ENCODE assay signal across 1 cellular context in the genomic region with DNA sequence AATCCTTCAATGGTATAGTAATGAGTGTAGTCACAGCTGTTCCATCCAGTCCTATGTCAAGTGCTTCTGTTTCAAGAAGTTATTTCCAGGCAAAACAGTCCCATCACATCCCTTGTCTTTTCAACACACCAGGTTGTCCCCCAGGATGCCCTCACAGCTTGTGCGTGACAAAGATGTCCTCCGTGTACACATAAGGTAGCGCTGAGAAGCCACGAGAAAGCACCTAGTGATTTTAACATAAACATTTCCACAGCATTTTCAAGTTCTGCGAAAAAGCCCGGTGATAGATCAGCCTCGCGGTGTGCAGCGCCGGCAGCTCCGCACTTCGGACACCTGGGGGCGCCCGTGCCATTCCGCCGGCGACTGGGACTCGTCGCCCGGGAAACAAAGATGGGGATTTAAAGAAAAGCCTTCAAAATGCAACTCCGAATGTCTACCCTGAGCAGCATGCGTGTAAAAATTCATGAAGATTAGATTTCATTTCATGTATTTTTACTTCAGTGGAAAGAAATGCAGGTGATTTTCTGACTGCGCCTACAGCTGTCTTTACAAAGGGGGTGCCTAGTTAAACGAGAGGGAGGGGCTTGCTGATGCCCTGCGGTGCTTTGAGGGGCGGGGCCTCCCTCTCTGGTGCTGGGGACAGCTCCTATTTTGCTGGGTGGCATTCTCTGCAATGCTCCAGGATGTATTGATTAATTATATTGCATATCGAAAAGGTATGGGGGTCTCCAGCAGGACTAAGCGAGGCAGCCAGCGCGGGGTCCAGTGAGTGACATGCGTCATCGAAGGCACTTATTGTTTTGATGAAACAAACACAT.
TF ChIP-seq lines count a peak whose summit lies in the region.

No MANE protein-coding gene starts in this region.

TF ChIP-seq in SK-N-SH treated with all-trans-retinoic acid at 6 μM for 48 hours, 23 proteins besides CTCF, POLR2A, EP300 and RAD21 (continued from another document):
- TF ChIP-seq, protein P1, sequence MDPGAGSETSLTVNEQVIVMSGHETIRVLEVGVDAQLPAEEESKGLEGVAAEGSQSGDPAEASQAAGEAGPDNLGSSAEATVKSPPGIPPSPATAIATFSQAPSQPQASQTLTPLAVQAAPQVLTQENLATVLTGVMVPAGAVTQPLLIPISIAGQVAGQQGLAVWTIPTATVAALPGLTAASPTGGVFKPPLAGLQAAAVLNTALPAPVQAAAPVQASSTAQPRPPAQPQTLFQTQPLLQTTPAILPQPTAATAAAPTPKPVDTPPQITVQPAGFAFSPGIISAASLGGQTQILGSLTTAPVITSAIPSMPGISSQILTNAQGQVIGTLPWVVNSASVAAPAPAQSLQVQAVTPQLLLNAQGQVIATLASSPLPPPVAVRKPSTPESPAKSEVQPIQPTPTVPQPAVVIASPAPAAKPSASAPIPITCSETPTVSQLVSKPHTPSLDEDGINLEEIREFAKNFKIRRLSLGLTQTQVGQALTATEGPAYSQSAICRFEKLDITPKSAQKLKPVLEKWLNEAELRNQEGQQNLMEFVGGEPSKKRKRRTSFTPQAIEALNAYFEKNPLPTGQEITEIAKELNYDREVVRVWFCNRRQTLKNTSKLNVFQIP (CRISPR knock-in tag; IDR thresholded peaks at IDR 0.05; ENCODE audit: borderline replicate concordance, low read depth): no peak
TF ChIP-seq in SK-N-SH treated with all-trans-retinoic acid at 6 μM for 48 hours: peak in this region for 0.
